1 cellular context compared by ENCODE assay signal in the genomic region with DNA sequence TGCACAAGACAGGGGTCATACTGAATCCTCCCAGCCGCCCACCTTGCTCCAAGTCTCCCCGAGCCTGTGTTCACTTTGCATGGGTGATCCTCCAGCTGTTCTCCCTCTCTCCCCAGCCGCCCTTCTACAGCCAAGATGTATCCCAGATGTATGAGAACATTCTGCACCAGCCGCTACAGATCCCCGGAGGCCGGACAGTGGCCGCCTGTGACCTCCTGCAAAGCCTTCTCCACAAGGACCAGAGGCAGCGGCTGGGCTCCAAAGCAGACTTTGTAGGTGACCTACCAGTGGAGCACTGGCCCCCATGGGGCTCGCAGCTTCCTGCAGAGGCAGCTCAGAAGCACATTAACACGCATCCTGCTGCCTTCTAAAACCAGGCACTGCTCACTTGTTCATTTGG.
TF ChIP-seq lines count a peak whose summit lies in the region.

No MANE protein-coding gene starts in this region.

TF ChIP-seq in H1, 55 proteins besides CTCF, POLR2A, EP300 and RAD21:
- TF ChIP-seq KDM1A (IDR thresholded peaks at IDR 0.05; ENCODE audit: borderline replicate concordance, low read length): no peak
